Comparison of ENCODE assay signal across 29 cellular contexts in genomic region chr1:66893712-66894111, GRCh38.
"Had no signal": no experiment of that assay in that cellular context is flagged by ENCODE, and none has a peak within 500 bp of the region (broad histone marks: within the 10 kb centered on the region; RNA-seq: fewer than 3 reads in every experiment).

No MANE protein-coding gene starts in this region.

- DNase-seq: activated CD4-positive, alpha-beta memory T cell treated with anti-CD3 and anti-CD28 coated beads for 36 hours; activated CD4-positive, alpha-beta T cell treated with anti-CD3 and anti-CD28 coated beads for 36 hours; activated CD4-positive, alpha-beta T cell treated with anti-CD3 and anti-CD28 coated beads, Interleukin-2, amount 10 ng/mL, durations not matched to agents 24 days and 14 days; activated CD4-positive, CD25-positive, alpha-beta regulatory T cell; activated CD4-positive, CD25-positive, alpha-beta regulatory T cell treated with anti-CD3 and anti-CD28 coated beads, Interleukin-2, amount 50 U/mL, for 72 hours; activated CD8-positive, alpha-beta memory T cell treated with anti-CD3 and anti-CD28 coated beads, Interleukin-2, amount 50 U/mL, for 48 hours; activated CD8-positive, alpha-beta T cell treated with anti-CD3 and anti-CD28 coated beads, Interleukin-2, amount 10 ng/mL, durations not matched to agents 7 days and 5 days; activated effector memory CD4-positive, alpha-beta T cell treated with Interleukin-2 at 50 U/mL for 16 hours; activated gamma-delta T cell treated with Interleukin-2 at 50 U/mL for 16 hours; activated naive CD4-positive, alpha-beta T cell treated with anti-CD3 and anti-CD28 coated beads, Interleukin-2, amount 50 U/mL, for 16 hours; activated naive CD4-positive, alpha-beta T cell treated with Interleukin-2 at 50 U/mL for 16 hours; activated T-cell treated with anti-CD3 and anti-CD28 coated beads for 4 hours; activated T-cell treated with anti-CD3 and anti-CD28 coated beads, Interleukin-2, amount 50 U/mL, for 24 hours; activated T-cell treated with anti-CD3 and anti-CD28 coated beads, Interleukin-2, amount 50 U/mL, for 72 hours; amniotic stem cell; anterior cingulate cortex; brain microvascular endothelial cell; dorsolateral prefrontal cortex; effector memory CD8-positive, alpha-beta T cell; erythroblast; foreskin keratinocyte; gastrocnemius medialis; glutamatergic neuron; heart left ventricle; T-helper 9 cell had no signal

- ATAC-seq: activated CD4-positive, alpha-beta T cell treated with anti-CD3 and anti-CD28 coated beads for 36 hours; activated CD8-positive, alpha-beta T cell treated with anti-CD3 and anti-CD28 coated beads, Interleukin-2, amount 10 ng/mL, durations not matched to agents 7 days and 5 days; effector memory CD8-positive, alpha-beta T cell; foreskin keratinocyte; gastrocnemius medialis; heart left ventricle had no signal

- H3K27ac Mint-ChIP-seq: activated CD4-positive, alpha-beta memory T cell treated with anti-CD3 and anti-CD28 coated beads for 36 hours; activated CD4-positive, alpha-beta T cell treated with anti-CD3 and anti-CD28 coated beads for 36 hours; activated CD4-positive, alpha-beta T cell treated with anti-CD3 and anti-CD28 coated beads, Interleukin-2, amount 10 ng/mL, durations not matched to agents 24 days and 14 days; activated CD8-positive, alpha-beta T cell treated with anti-CD3 and anti-CD28 coated beads, Interleukin-2, amount 10 ng/mL, durations not matched to agents 7 days and 5 days; activated naive CD8-positive, alpha-beta T cell; activated T-cell treated with anti-CD3 and anti-CD28 coated beads, Interleukin-2, amount 50 U/mL, for 24 hours; activated T-cell treated with anti-CD3 and anti-CD28 coated beads, Interleukin-2, amount 50 U/mL, for 72 hours; dendritic cell treated with granulocyte-macrophage colony-stimulating factor and Interleukin-4, amounts not matched to agents 40 ng/mL and 50 ng/mL, for 4 days; effector memory CD8-positive, alpha-beta T cell; T-helper 1 cell treated with Interleukin-12 subunit alpha and Interleukin-12 subunit beta and Interleukin-4 antibody, amounts not matched to agents 30 μg/mL and 1 μg/mL, for 36 hours had no signal

- H3K36me3 Mint-ChIP-seq: activated CD4-positive, alpha-beta memory T cell treated with anti-CD3 and anti-CD28 coated beads for 36 hours had no signal

- H3K4me3 Mint-ChIP-seq: activated CD4-positive, alpha-beta memory T cell treated with anti-CD3 and anti-CD28 coated beads for 36 hours; activated CD4-positive, alpha-beta T cell treated with anti-CD3 and anti-CD28 coated beads for 36 hours; activated CD4-positive, alpha-beta T cell treated with anti-CD3 and anti-CD28 coated beads, Interleukin-2, amount 10 ng/mL, durations not matched to agents 24 days and 14 days; activated CD8-positive, alpha-beta T cell treated with anti-CD3 and anti-CD28 coated beads, Interleukin-2, amount 10 ng/mL, durations not matched to agents 7 days and 5 days; activated naive CD8-positive, alpha-beta T cell; activated T-cell treated with anti-CD3 and anti-CD28 coated beads, Interleukin-2, amount 50 U/mL, for 24 hours; activated T-cell treated with anti-CD3 and anti-CD28 coated beads, Interleukin-2, amount 50 U/mL, for 72 hours; central memory CD8-positive, alpha-beta T cell; dendritic cell treated with granulocyte-macrophage colony-stimulating factor and Interleukin-4, amounts not matched to agents 40 ng/mL and 50 ng/mL, for 4 days; effector memory CD8-positive, alpha-beta T cell; T-helper 1 cell treated with Interleukin-12 subunit alpha and Interleukin-12 subunit beta and Interleukin-4 antibody, amounts not matched to agents 30 μg/mL and 1 μg/mL, for 36 hours had no signal

- H3K9me3 Mint-ChIP-seq: activated CD4-positive, alpha-beta memory T cell treated with anti-CD3 and anti-CD28 coated beads for 36 hours; activated CD4-positive, alpha-beta T cell treated with anti-CD3 and anti-CD28 coated beads, Interleukin-2, amount 10 ng/mL, durations not matched to agents 24 days and 14 days; activated T-cell treated with anti-CD3 and anti-CD28 coated beads, Interleukin-2, amount 50 U/mL, for 24 hours; activated T-cell treated with anti-CD3 and anti-CD28 coated beads, Interleukin-2, amount 50 U/mL, for 72 hours; central memory CD8-positive, alpha-beta T cell; effector memory CD8-positive, alpha-beta T cell; T-helper 1 cell treated with Interleukin-12 subunit alpha and Interleukin-12 subunit beta and Interleukin-4 antibody, amounts not matched to agents 30 μg/mL and 1 μg/mL, for 36 hours had no signal

- H3K4me1 Mint-ChIP-seq: activated CD4-positive, alpha-beta T cell treated with anti-CD3 and anti-CD28 coated beads for 36 hours; activated CD4-positive, alpha-beta T cell treated with anti-CD3 and anti-CD28 coated beads, Interleukin-2, amount 10 ng/mL, durations not matched to agents 24 days and 14 days; central memory CD8-positive, alpha-beta T cell had no signal
